In genomic region chr10:99916776-99917175, GRCh38 we compare ENCODE assay signal across 18 cellular contexts.
"Had no signal": no experiment of that assay in that cellular context is flagged by ENCODE, and none has a peak within 500 bp of the region (broad histone marks: within the 10 kb centered on the region; RNA-seq: fewer than 3 reads in every experiment).

No MANE protein-coding gene starts in this region.

- H3K9me3 ChIP-seq: vagina had no signal

- H3K27ac ChIP-seq: epithelial cell of prostate, vagina, WERI-Rb-1 had no signal

- H3K9me3 Mint-ChIP-seq: activated naive CD8-positive, alpha-beta T cell treated with anti-CD3 and anti-CD28 coated beads, Interleukin-2, amount 10 ng/mL, durations not matched to agents 7 days and 5 days; endodermal cell; naive thymus-derived CD8-positive, alpha-beta T cell had no signal

- H3K36me3 ChIP-seq: cardiac muscle cell, vagina, WERI-Rb-1 had no signal

- H3K4me3 Mint-ChIP-seq: activated CD4-positive, alpha-beta T cell treated with anti-CD3 and anti-CD28 coated beads for 36 hours; activated naive CD8-positive, alpha-beta T cell treated with anti-CD3 and anti-CD28 coated beads, Interleukin-2, amount 10 ng/mL, durations not matched to agents 7 days and 5 days; endodermal cell; naive thymus-derived CD8-positive, alpha-beta T cell had no signal

- H3K27me3 ChIP-seq: cardiac muscle cell, vagina had no signal

- H3K4me1 Mint-ChIP-seq: activated CD4-positive, alpha-beta T cell treated with anti-CD3 and anti-CD28 coated beads for 36 hours; activated naive CD8-positive, alpha-beta T cell treated with anti-CD3 and anti-CD28 coated beads, Interleukin-2, amount 10 ng/mL, durations not matched to agents 7 days and 5 days had no signal

- H3K27me3 Mint-ChIP-seq: activated CD4-positive, alpha-beta T cell treated with anti-CD3 and anti-CD28 coated beads for 36 hours; activated naive CD8-positive, alpha-beta T cell treated with anti-CD3 and anti-CD28 coated beads, Interleukin-2, amount 10 ng/mL, durations not matched to agents 7 days and 5 days; naive thymus-derived CD8-positive, alpha-beta T cell had no signal

- H3K27ac Mint-ChIP-seq: activated CD4-positive, alpha-beta T cell treated with anti-CD3 and anti-CD28 coated beads for 36 hours; activated naive CD8-positive, alpha-beta T cell treated with anti-CD3 and anti-CD28 coated beads, Interleukin-2, amount 10 ng/mL, durations not matched to agents 7 days and 5 days had no signal

- DNase-seq: activated CD4-positive, alpha-beta T cell treated with anti-CD3 and anti-CD28 coated beads for 36 hours; activated CD4-positive, alpha-beta T cell treated with anti-CD3 and anti-CD28 coated beads, Interleukin-2, amount 50 U/mL, for 48 hours; activated naive CD4-positive, alpha-beta T cell; activated naive CD8-positive, alpha-beta T cell treated with anti-CD3 and anti-CD28 coated beads, Interleukin-2, amount 10 ng/mL, durations not matched to agents 7 days and 5 days; activated T-cell treated with anti-CD3 and anti-CD28 coated beads for 4 hours; amygdala; endodermal cell; foreskin fibroblast; glutamatergic neuron; hippocampal formation; naive thymus-derived CD8-positive, alpha-beta T cell; stimulated activated naive CD4-positive, alpha-beta T cell; WERI-Rb-1 had no signal

- H3K4me3 ChIP-seq: cardiac muscle cell, vagina had no signal

- ATAC-seq: activated CD4-positive, alpha-beta T cell treated with anti-CD3 and anti-CD28 coated beads for 36 hours; left lobe of liver; naive thymus-derived CD8-positive, alpha-beta T cell had no signal

- FAIRE-seq: keratinocyte had no signal
